In genomic region chr12:113907446-113908180, GRCh38 we compare ENCODE assay signal across 19 cellular contexts.
"Had no signal": no experiment of that assay in that cellular context is flagged by ENCODE, and none has a peak within 500 bp of the region (broad histone marks: within the 10 kb centered on the region; RNA-seq: fewer than 3 reads in every experiment).

No MANE protein-coding gene starts in this region.

- H3K9ac ChIP-seq: SK-N-SH had no signal

- FAIRE-seq: HTR-8/SVneo, RCC 7860 had no signal

- H3K9me3 ChIP-seq: SK-N-SH had no signal

- H3K4me2 ChIP-seq: SK-N-SH had no signal

- H3K27ac ChIP-seq: HL-60 had no signal

- DNase-seq: KBM-7, MV-4-11, NCI-H1048, NCI-H1105 treated with DMSO at 0.1 percent for 48 hours, NCI-H1417 treated with DMSO at 0.1 percent for 48 hours, NCI-H1694 treated with DMSO at 0.1 percent for 48 hours, NCI-H1930, NCI-H2081, NCI-H2107, NCI-H2227 treated with DMSO at 0.1 percent for 48 hours, NCI-H524 treated with DMSO at 0.1 percent for 48 hours, NCI-H774, Right ventricle myocardium superior, RPMI8226, SIG-M5, SK-N-SH had no signal
